Comparison of ENCODE assay signal across 1 cellular context in genomic region chr2:236211281-236211680, GRCh38.
TF ChIP-seq lines count a peak whose summit lies in the region.

No MANE protein-coding gene starts in this region.

TF ChIP-seq in H1, 55 proteins besides CTCF, POLR2A, EP300 and RAD21:
- TF ChIP-seq NRF1 (IDR thresholded peaks at IDR 0.05; ENCODE audit: low read depth, low read length), result no peak
- TF ChIP-seq BRCA1 (IDR thresholded peaks at IDR 0.05; ENCODE audit: low read depth, low read length), result no peak
- no peak for TF ChIP-seq SIRT6 (IDR thresholded peaks at IDR 0.05; ENCODE audit: low read length)
- TF ChIP-seq HDAC6 (IDR thresholded peaks at IDR 0.05; ENCODE audit: low read depth, low read length), result no peak
- no peak for TF ChIP-seq ZNF274 (IDR thresholded peaks at IDR 0.05; ENCODE audit: borderline replicate concordance, extremely low read depth, low read length)
